In the genomic region with DNA sequence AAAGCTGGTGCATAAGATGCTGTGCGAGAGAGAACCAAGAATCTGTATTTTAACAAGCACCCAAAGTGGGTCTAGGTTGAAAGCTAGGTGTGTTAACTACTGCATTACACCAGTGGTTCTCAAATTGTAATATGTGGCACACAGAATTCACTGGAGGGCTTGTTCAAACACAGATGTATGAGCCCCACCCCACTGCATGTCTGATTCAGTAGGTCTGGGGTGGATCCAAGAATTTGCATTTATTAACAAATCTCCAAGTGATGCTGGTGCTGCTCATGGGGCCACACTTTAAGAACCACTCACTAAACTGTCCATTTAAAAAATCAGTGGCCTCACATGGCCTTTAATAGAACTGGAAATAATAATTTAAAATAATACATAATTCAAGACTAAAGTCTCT, we compare ENCODE assay signal across 1 cellular context.
TF ChIP-seq lines count a peak whose summit lies in the region.

No MANE protein-coding gene starts in this region.

TF ChIP-seq in IMR-90, 13 proteins besides CTCF, POLR2A, EP300 and RAD21:
- no peak for TF ChIP-seq MXI1 (IDR thresholded peaks at IDR 0.05; ENCODE audit: borderline replicate concordance, low read depth, low read length)
- TF ChIP-seq RCOR1 (IDR thresholded peaks at IDR 0.05; ENCODE audit: insufficient replicate concordance, low read length), result no peak
- TF ChIP-seq BHLHE40 (IDR thresholded peaks at IDR 0.05; ENCODE audit: low read depth, low read length), result no peak
- no peak for TF ChIP-seq ELK1 (IDR thresholded peaks at IDR 0.05; ENCODE audit: borderline replicate concordance, low read depth, low read length)
- TF ChIP-seq, protein P1, sequence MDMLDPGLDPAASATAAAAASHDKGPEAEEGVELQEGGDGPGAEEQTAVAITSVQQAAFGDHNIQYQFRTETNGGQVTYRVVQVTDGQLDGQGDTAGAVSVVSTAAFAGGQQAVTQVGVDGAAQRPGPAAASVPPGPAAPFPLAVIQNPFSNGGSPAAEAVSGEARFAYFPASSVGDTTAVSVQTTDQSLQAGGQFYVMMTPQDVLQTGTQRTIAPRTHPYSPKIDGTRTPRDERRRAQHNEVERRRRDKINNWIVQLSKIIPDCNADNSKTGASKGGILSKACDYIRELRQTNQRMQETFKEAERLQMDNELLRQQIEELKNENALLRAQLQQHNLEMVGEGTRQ (IDR thresholded peaks at IDR 0.05; ENCODE audit: low read depth, low read length), result no peak
- TF ChIP-seq NFE2L2 (IDR thresholded peaks at IDR 0.05; ENCODE audit: low read depth, low read length), result no peak
- no peak for TF ChIP-seq SMC3 (IDR thresholded peaks at IDR 0.05; ENCODE audit: low read depth, low read length)
- TF ChIP-seq MAZ (IDR thresholded peaks at IDR 0.05; ENCODE audit: borderline replicate concordance, low read depth, low read length), result no peak
- no peak for TF ChIP-seq FOS (IDR thresholded peaks at IDR 0.05; ENCODE audit: low read depth, low read length)
- TF ChIP-seq RFX5 (IDR thresholded peaks at IDR 0.05; ENCODE audit: low read depth, low read length), result no peak
- TF ChIP-seq MAFK (IDR thresholded peaks at IDR 0.05; ENCODE audit: low read depth, low read length), result no peak
- no peak for TF ChIP-seq CEBPB (IDR thresholded peaks at IDR 0.05; ENCODE audit: low read depth, low read length)
